Comparison of ENCODE assay signal across 19 cellular contexts in the genomic region with DNA sequence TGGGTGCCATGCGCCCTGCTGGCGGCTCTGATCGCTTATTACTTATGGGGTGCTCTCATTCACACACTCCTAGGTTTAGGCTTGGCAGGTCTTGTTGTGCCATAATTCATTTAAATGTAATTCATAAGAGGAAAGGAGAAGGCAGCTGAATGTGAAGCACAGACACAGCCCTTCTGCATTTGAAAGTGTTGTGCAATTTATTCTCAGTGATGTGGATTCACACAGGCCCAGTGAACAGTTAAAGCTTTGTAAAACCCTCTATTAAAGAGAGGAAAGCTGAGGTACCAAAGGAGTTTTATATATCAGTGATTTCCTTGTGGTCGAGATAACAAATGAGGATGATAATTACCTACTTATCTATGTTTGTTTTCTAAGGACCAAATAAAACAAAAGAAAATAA.
"Had no signal": no experiment of that assay in that cellular context is flagged by ENCODE, and none has a peak within 500 bp of the region (broad histone marks: within the 10 kb centered on the region; RNA-seq: fewer than 3 reads in every experiment).

No MANE protein-coding gene starts in this region.

- H3K4me2 ChIP-seq: hepatocyte had no signal

- H3K9me3 ChIP-seq: colonic mucosa, mucosa of descending colon, thyroid gland had no signal

- FAIRE-seq: urothelium cell line had no signal

- H3K36me3 ChIP-seq: colonic mucosa, thyroid gland had no signal

- ATAC-seq: activated naive CD8-positive, alpha-beta T cell treated with anti-CD3 and anti-CD28 coated beads, Interleukin-2, amount 50 U/mL, for 24 hours; activated T-cell treated with anti-CD3 and anti-CD28 coated beads, Interleukin-2, amount 50 U/mL, for 4 hours; mucosa of descending colon had no signal

- H3K27me3 ChIP-seq: colonic mucosa, hepatocyte, thyroid gland had no signal

- H3K4me1 ChIP-seq: colonic mucosa had no signal

- H3K27ac ChIP-seq: colonic mucosa, epithelial cell of prostate, hepatocyte, thyroid gland had no signal

- H3K4me3 ChIP-seq: colonic mucosa, hepatocyte, mucosa of descending colon, thyroid gland had no signal

- H3K79me2 ChIP-seq: hepatocyte had no signal

- DNase-seq: activated CD4-positive, alpha-beta T cell treated with anti-CD3 and anti-CD28 coated beads, Interleukin-2, amount 50 U/mL, for 1 hour; activated CD4-positive, CD25-positive, alpha-beta regulatory T cell treated with anti-CD3 and anti-CD28 coated beads, Interleukin-2, amount 50 U/mL, for 72 hours; activated CD8-positive, alpha-beta memory T cell treated with anti-CD3 and anti-CD28 coated beads, Interleukin-2, amount 50 U/mL, for 4 hours; activated naive CD4-positive, alpha-beta T cell treated with anti-CD3 and anti-CD28 coated beads, Interleukin-2, amount 10 ng/mL, durations not matched to agents 7 days and 5 days; activated naive CD8-positive, alpha-beta T cell treated with anti-CD3 and anti-CD28 coated beads, Interleukin-2, amount 50 U/mL, for 24 hours; activated T-cell treated with anti-CD3 and anti-CD28 coated beads, Interleukin-2, amount 50 U/mL, for 4 hours; aorta; colonic mucosa; endodermal cell; foreskin fibroblast; mucosa of descending colon; naive B cell; stimulated activated CD8-positive, alpha-beta memory T cell treated with anti-CD3 and anti-CD28 coated beads, Interleukin-4, amount 100 ng/mL, for 48 hours; stimulated activated naive CD4-positive, alpha-beta T cell; T-helper 9 cell; thyroid gland had no signal

- H2AFZ ChIP-seq: hepatocyte had no signal
